In the genomic region with DNA sequence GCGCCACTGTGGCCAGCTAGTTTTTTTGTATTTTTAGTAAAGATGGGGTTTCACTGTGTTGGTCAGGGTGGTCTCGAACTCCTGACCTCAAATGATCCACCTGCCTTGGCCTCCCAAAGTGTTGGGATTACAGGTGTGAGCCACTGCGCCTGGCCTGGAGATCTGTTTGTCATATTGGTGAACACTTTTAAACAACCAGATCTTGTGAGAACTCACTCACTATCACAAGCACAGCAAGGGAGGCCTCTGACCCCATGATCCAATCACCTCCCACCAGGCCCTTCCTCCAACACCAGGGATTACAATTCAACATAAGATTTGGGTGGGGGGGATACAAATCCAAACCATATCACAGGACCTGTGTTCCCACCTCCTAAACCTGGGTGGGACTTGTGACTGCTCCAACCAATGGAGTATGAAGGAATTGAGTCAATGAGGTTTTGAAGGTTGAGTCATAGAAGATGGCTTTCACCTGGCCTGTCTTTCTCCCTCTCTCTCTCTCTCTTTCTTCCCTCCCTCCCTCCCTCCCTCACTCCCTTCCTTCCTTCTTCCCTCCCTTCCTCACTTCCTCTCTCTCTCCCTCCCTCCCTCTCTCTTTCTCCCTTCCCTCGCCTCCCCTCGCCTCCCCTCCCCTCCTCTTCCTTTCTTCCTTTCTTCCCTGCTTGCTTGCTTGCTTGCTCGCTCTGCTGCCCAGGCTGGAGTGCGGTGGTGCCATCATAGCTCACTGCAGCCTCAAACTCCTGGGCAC, we compare ENCODE assay signal across 7 cellular contexts. TPM values are rescaled to one million over a fixed set of nuclear protein-coding genes. Genes with fewer than 3 reads are reported as not detected.
DNase-seq lines count a peak whose midpoint lies in the region; ATAC-seq, FAIRE-seq and TF ChIP-seq lines count a peak whose summit lies in the region.
"Not testable (repeated sequence)": the region's sequence is repeated elsewhere in the genome, so short reads cannot be mapped to it uniquely, and the experiment has no call there.

No MANE protein-coding gene starts in this region.

- not testable (repeated sequence) for H3K4me1 ChIP-seq in RWPE2 (ENCODE audit: insufficient read depth, poor library complexity, severe bottlenecking); foreskin keratinocyte; naive thymus-derived CD4-positive, alpha-beta T cell (ENCODE audit: control insufficient read depth in 2 of 2, insufficient read depth in 2 of 2, low read length in 2 of 2)

- H3K27me3 Mint-ChIP-seq in naive thymus-derived CD4-positive, alpha-beta T cell = not testable (repeated sequence)

- H3K36me3 Mint-ChIP-seq in naive thymus-derived CD4-positive, alpha-beta T cell = not testable (repeated sequence)

- H3K9me3 Mint-ChIP-seq in naive thymus-derived CD4-positive, alpha-beta T cell = not testable (repeated sequence)

- CTCF ChIA-PET in naive thymus-derived CD4-positive, alpha-beta T cell (lab: Charles Lee) = not testable (repeated sequence)

- H3K9me3 ChIP-seq in RWPE2 (ENCODE audit: severe bottlenecking); naive thymus-derived CD4-positive, alpha-beta T cell (ENCODE audit: control insufficient read depth in 2 of 3, low read length in 3 of 3): not testable (repeated sequence)

- H3K4me1 Mint-ChIP-seq in naive thymus-derived CD4-positive, alpha-beta T cell = not testable (repeated sequence)

- ATAC-seq in RWPE2 (ENCODE audit: low read depth) (peak; percentile 36; the same call in 1 of the 3 replicates), foreskin keratinocyte (peak; percentile 75)
- ATAC-seq in naive thymus-derived CD4-positive, alpha-beta T cell = not testable (repeated sequence)

- FAIRE-seq in bronchial epithelial cell (lab: Jason Lieb, UNC) = not testable (repeated sequence)

- intact Hi-C loops in naive thymus-derived CD4-positive, alpha-beta T cell (cut with micrococcal nuclease) = not testable (repeated sequence)

- DNase-seq in G401 (ENCODE audit: low spot score) = peak; percentile 49
- peak; percentile 64 for DNase-seq in HT1080 (ENCODE audit: low read depth)
- DNase-seq in RWPE2 (ENCODE audit: low spot score); naive thymus-derived CD4-positive, alpha-beta T cell: not testable (repeated sequence)
- DNase-seq in activated CD8-positive, alpha-beta memory T cell treated with anti-CD3 and anti-CD28 coated beads for 24 hours = peak; percentile 58
- peak; percentile 51 for DNase-seq in bronchial epithelial cell (ENCODE audit: low read depth)
- DNase-seq in foreskin keratinocyte = peak; percentile 52 to 83

- not testable (repeated sequence) for H3K4me3 ChIP-seq in RWPE2 (ENCODE audit: severe bottlenecking); bronchial epithelial cell (ENCODE audit: low read depth, low read length); naive thymus-derived CD4-positive, alpha-beta T cell (ENCODE audit: low read length)

- not testable (repeated sequence) for H3K4me3 Mint-ChIP-seq in naive thymus-derived CD4-positive, alpha-beta T cell

- H3K27ac Mint-ChIP-seq in naive thymus-derived CD4-positive, alpha-beta T cell = peak overlapping the region in 5 of 9 donors; percentile 6 to 62 (median 34)

- in situ Hi-C loops in G401 (cut with HindIII; ENCODE audit: low sequenced_read_pairs) = not testable (repeated sequence)

- POLR2A ChIA-PET in naive thymus-derived CD4-positive, alpha-beta T cell (lab: Charles Lee) = not testable (repeated sequence)

- not testable (repeated sequence) for H3K36me3 ChIP-seq in RWPE2 (ENCODE audit: low read depth); bronchial epithelial cell (ENCODE audit: control insufficient read depth, insufficient read depth, low read length); naive thymus-derived CD4-positive, alpha-beta T cell (ENCODE audit: control insufficient read depth in 2 of 3, insufficient read depth in 3 of 3, low read length in 3 of 3)

- H3K27me3 ChIP-seq in RWPE2 (ENCODE audit: insufficient read depth, poor library complexity, severe bottlenecking); bronchial epithelial cell (ENCODE audit: control insufficient read depth, insufficient read depth, low read length); foreskin keratinocyte; naive thymus-derived CD4-positive, alpha-beta T cell (ENCODE audit: control insufficient read depth in 2 of 2, insufficient read depth in 2 of 2, low read length in 2 of 2): not testable (repeated sequence)

- H3K27ac ChIP-seq in RWPE2 (ENCODE audit: poor library complexity, severe bottlenecking); foreskin keratinocyte; naive thymus-derived CD4-positive, alpha-beta T cell (ENCODE audit: low read depth, low read length): not testable (repeated sequence)

- not testable (repeated sequence) for TF ChIP-seq CTCF in RWPE2 (IDR thresholded peaks at IDR 0.05; ENCODE audit: poor library complexity, severe bottlenecking); bronchial epithelial cell (IDR thresholded peaks at IDR 0.05; ENCODE audit: insufficient read depth, low read length, severe bottlenecking); foreskin keratinocyte (conservative IDR thresholded peaks at IDR 0.05)

RNA-seq across cellular contexts. Expression of gene ADGRL1, which starts 50.1 kb away (rescaled TPM):
- 18.5 and 20.5 TPM in 2 replicates for total RNA-seq in G401 (2014; rRNA removed; shearing (Covaris generic))
- total RNA-seq in HT1080 (2014; rRNA removed; shearing (Covaris generic)) = 8.7 and 17.4 TPM in 2 replicates
- 7.9 and 10.8 TPM in 2 replicates for polyA plus RNA-seq in HT1080 (2015; cell fraction: cytosol; rRNA removed)
- 10.7 and 13.9 TPM in 2 replicates for polyA plus RNA-seq in HT1080 (2015; cell fraction: nucleus; rRNA removed)
- total RNA-seq in bronchial epithelial cell (2.1 and 5.9 TPM in 2 replicates), foreskin keratinocyte (4.8 and 10.9 TPM in 2 replicates)
- 2.5 and 5.6 TPM in 2 replicates for polyA plus RNA-seq in foreskin keratinocyte
- total RNA-seq in naive thymus-derived CD4-positive, alpha-beta T cell = 10 to 100 TPM; 12.4 to 39.4 (median 37.8) TPM
- 1 to 10 TPM in 1 of 2 donors, under 1 TPM in 1; 0.72 to 3.0 TPM for polyA plus RNA-seq in naive thymus-derived CD4-positive, alpha-beta T cell
